21 cellular contexts compared by ENCODE assay signal in genomic region chr10:29455095-29455494, GRCh38.
A peak's percentile ranks its signal among the peaks of the same experiment; 100 is the strongest.
DNase-seq lines count a peak whose midpoint lies in the region; ATAC-seq, FAIRE-seq and TF ChIP-seq lines count a peak whose summit lies in the region.
"Had no signal": no experiment of that assay in that cellular context is flagged by ENCODE, and none has a peak within 500 bp of the region (broad histone marks: within the 10 kb centered on the region; RNA-seq: fewer than 3 reads in every experiment).

No MANE protein-coding gene starts in this region.

- H3K9ac ChIP-seq in HepG2 (ENCODE audit: insufficient read depth, low read depth, low read length), result no peak overlapping the region

- POLR2A ChIA-PET in CD8-positive, alpha-beta T cell (lab: Charles Lee), result no interaction called here
- POLR2A ChIA-PET in HepG2 (lab: Yijun Ruan, JAX), result interaction anchor here (0.6 kb wide), 1 partner anchor 27 kb away, joined by 3 read pairs; no protein-coding TSS in a partner anchor

- H3K4me2 ChIP-seq in HepG2 (ENCODE audit: low read depth, low read length), result peak overlapping the region; percentile 28
- H3K4me2 ChIP-seq: GM23338 had no signal

- TF ChIP-seq RAD21 in HepG2 (CRISPR knock-in tag; IDR thresholded peaks at IDR 0.05), result no peak

- H3K4me1 ChIP-seq in CD8-positive, alpha-beta T cell (ENCODE audit: insufficient read depth, low read length), result no peaks in the 10 kb centered on the region
- peaks cover 23% of the 10 kb centered on the region for H3K4me1 ChIP-seq in HepG2 (ENCODE audit: insufficient read depth, low read length)
- no peaks in the 10 kb centered on the region for H3K4me1 ChIP-seq in gastrocnemius medialis

- no peak for TF ChIP-seq POLR2A in HepG2 (IDR thresholded peaks at IDR 0.05; ENCODE audit: insufficient read depth in 1 of 2, low read depth in 2 of 2, low read length in 2 of 2)
- TF ChIP-seq POLR2A in gastrocnemius medialis (IDR thresholded peaks at IDR 0.05), result no peak

- H3K36me3 ChIP-seq in CD8-positive, alpha-beta T cell (ENCODE audit: insufficient read depth, low read length), result peaks cover 1% of the 10 kb centered on the region
- H3K36me3 ChIP-seq in HepG2 (replicated peaks in 1 of 2; ENCODE audit: control insufficient read depth in 1 of 2, insufficient read depth in 2 of 2, low read length in 2 of 2) (peaks cover 5 to 11% of the 10 kb centered on the region in 2 experiments; a peak in 2 of 5 replicates), gastrocnemius medialis (peaks cover 0 to 31% of the 10 kb centered on the region in 2 donors)

- no peaks in the 10 kb centered on the region for H3K4me1 Mint-ChIP-seq in CD8-positive, alpha-beta T cell (ENCODE audit: low read depth)
- H3K4me1 Mint-ChIP-seq in T-helper 17 cell, result peaks cover 2% of the 10 kb centered on the region
- H3K4me1 Mint-ChIP-seq: CD14-positive monocyte, IgD-negative memory B cell had no signal

- WGBS in HepG2 (ENCODE audit: low lambda C conversion rate), result 4% methylated on average over 5 of the region's 7 CpGs

- H3K27ac ChIP-seq in CD8-positive, alpha-beta T cell (ENCODE audit: low read depth, low read length), result no peak overlapping the region
- peak overlapping the region; percentile 59 for H3K27ac ChIP-seq in HepG2 (ENCODE audit: extremely low read length, insufficient read depth, low read length)
- H3K27ac ChIP-seq in gastrocnemius medialis, result peak overlapping the region; percentile 40 to 63 (median 46)

- peak; percentile 88 for FAIRE-seq in HepG2 (lab: Jason Lieb, UNC)
- FAIRE-seq: A204.1, G401.6, GM18507, H54, HTR-8/SVneo had no signal

- TF ChIP-seq CTCF in CD8-positive, alpha-beta T cell (IDR thresholded peaks at IDR 0.05), result no peak
- no peak for TF ChIP-seq CTCF in HepG2 (CRISPR knock-in tag; IDR thresholded peaks at IDR 0.05)
- no peak for TF ChIP-seq CTCF in gastrocnemius medialis (IDR thresholded peaks at IDR 0.05 in 4 of 5, conservative IDR thresholded peaks at IDR 0.05 in 1 of 5)

- H3K4me3 Mint-ChIP-seq in CD8-positive, alpha-beta T cell, result no peak overlapping the region
- H3K4me3 Mint-ChIP-seq in T-helper 17 cell, result no peak overlapping the region
- H3K4me3 Mint-ChIP-seq: CD14-positive monocyte; CD8-positive, alpha-beta memory T cell; GM23338; IgD-negative memory B cell had no signal

- CTCF ChIA-PET in CD8-positive, alpha-beta T cell (lab: Charles Lee), result no interaction called here
- CTCF ChIA-PET in HepG2 (lab: Yijun Ruan, JAX; ENCODE audit: low intra/inter-chr PET ratio, low total read pairs), result no interaction called here

- in situ Hi-C loops in HepG2 (cut with HindIII; ENCODE audit: extremely low pct_ligation_motif_present, low pct_unique_long_range_greater_than_20kb), result no loop called here
- in situ Hi-C loops in gastrocnemius medialis (cut with MboI; ENCODE audit: low sequenced_read_pairs in 4 of 4), result no loop called here

- BruUV-seq in HepG2 (replicated peaks; lab: Mats Ljungman, UMichigan), result no TSS peak

- H3K79me2 ChIP-seq in HepG2 (ENCODE audit: insufficient read depth, low read length), result no peaks in the 10 kb centered on the region

- no peak for DNase-seq in CD8-positive, alpha-beta T cell
- DNase-seq in T-helper 17 cell (no peak), HepG2 (ENCODE audit: low spot score) (peak; percentile 75), gastrocnemius medialis (peak in 1 of 2 donors; percentile 46), NOMO-1 (lab: John Stamatoyannopoulos, UW; ENCODE audit: unreplicated experiment in 2 of 2) (no peak)
- DNase-seq: AML-193; CD8-positive, alpha-beta memory T cell; COR-L47; DMS 273 treated with DMSO at 0.1 percent for 48 hours; HCEC 1CT; KBM-7 had no signal

- no peak overlapping the region for H2AFZ ChIP-seq in HepG2 (ENCODE audit: low read length)
- H2AFZ ChIP-seq: GM23338 had no signal

- peak overlapping the region; percentile 11 for H3K27ac Mint-ChIP-seq in CD8-positive, alpha-beta T cell
- peak overlapping the region; percentile 27 for H3K27ac Mint-ChIP-seq in T-helper 17 cell
- H3K27ac Mint-ChIP-seq: CD14-positive monocyte, GM23338 had no signal

- H3K9me3 Mint-ChIP-seq in CD8-positive, alpha-beta T cell, result peaks cover 1% of the 10 kb centered on the region

- no peak for ATAC-seq in CD8-positive, alpha-beta T cell
- ATAC-seq in T-helper 17 cell (no peak), HepG2 (peak; percentile 96), gastrocnemius medialis (peak in 1 of 2 donors; percentile 6), HG03571 (IDR thresholded peaks at IDR 0.05; ENCODE audit: unreplicated experiment) (no peak), HG02852 (IDR thresholded peaks at IDR 0.05; ENCODE audit: unreplicated experiment) (no peak)
- ATAC-seq: GM23338 had no signal

- intact Hi-C loops in CD8-positive, alpha-beta T cell (cut with DNase I, micrococcal nuclease), result no loop called here
- intact Hi-C loops in HepG2 (cut with micrococcal nuclease; ENCODE audit: unreplicated experiment) (loop anchor here (5.0 kb wide), 1 partner anchor 42 kb away; no protein-coding TSS in a partner anchor), gastrocnemius medialis (cut with DNase I; ENCODE audit: low total_unique reads) (no loop called here)

- no peak overlapping the region for H3K4me3 ChIP-seq in CD8-positive, alpha-beta T cell (ENCODE audit: low read depth, low read length)
- H3K4me3 ChIP-seq in HepG2 (replicated peaks in 1 of 3; ENCODE audit: insufficient read depth in 1 of 3, low read depth in 2 of 3, low read length in 3 of 3) (no peak overlapping the region), gastrocnemius medialis (no peak overlapping the region)
- H3K4me3 ChIP-seq: GM23338 had no signal

- no peaks in the 10 kb centered on the region for H4K20me1 ChIP-seq in HepG2 (ENCODE audit: insufficient read depth, low read length)

- H3K27me3 ChIP-seq in CD8-positive, alpha-beta T cell (ENCODE audit: insufficient read depth, low read length), result no peaks in the 10 kb centered on the region
- H3K27me3 ChIP-seq in HepG2 (ENCODE audit: control insufficient read depth in 1 of 2, insufficient read depth in 2 of 2, low read length in 2 of 2), result no peaks in the 10 kb centered on the region
- no peaks in the 10 kb centered on the region for H3K27me3 ChIP-seq in gastrocnemius medialis

- TF ChIP-seq EP300 in HepG2 (IDR thresholded peaks at IDR 0.05; ENCODE audit: low read depth in 2 of 2, low read length in 2 of 2) (peak in 1 of 2 experiments; percentile 50; a peak in 1 of 4 replicates), HepG2 (CRISPR knock-in tag; IDR thresholded peaks at IDR 0.05; ENCODE audit: borderline replicate concordance) (no peak)

- H3K27me3 Mint-ChIP-seq in CD8-positive, alpha-beta T cell (ENCODE audit: low read depth), result no peaks in the 10 kb centered on the region
- H3K27me3 Mint-ChIP-seq in T-helper 17 cell, result no peaks in the 10 kb centered on the region
- H3K27me3 Mint-ChIP-seq: IgD-negative memory B cell had no signal

- H3K36me3 Mint-ChIP-seq in CD8-positive, alpha-beta T cell, result peaks cover 40% of the 10 kb centered on the region
- H3K36me3 Mint-ChIP-seq in T-helper 17 cell (ENCODE audit: low read depth), result peaks cover 2% of the 10 kb centered on the region
- H3K36me3 Mint-ChIP-seq: IgD-negative memory B cell had no signal

- H3K9me3 ChIP-seq in CD8-positive, alpha-beta T cell (ENCODE audit: low read length), result no peaks in the 10 kb centered on the region
- H3K9me3 ChIP-seq in T-helper 17 cell (ENCODE audit: control insufficient read depth, low read length, poor library complexity, severe bottlenecking) (no peaks in the 10 kb centered on the region), HepG2 (ENCODE audit: low read length) (no peaks in the 10 kb centered on the region), gastrocnemius medialis (no peaks in the 10 kb centered on the region)

TF ChIP-seq in HepG2, 621 proteins besides CTCF, POLR2A, EP300 and RAD21 (continues in another document):
- TF ChIP-seq TSC22D2 (CRISPR knock-in tag; IDR thresholded peaks at IDR 0.05; ENCODE audit: borderline replicate concordance) (no peak), KMT2A (CRISPR knock-in tag; IDR thresholded peaks at IDR 0.05) (peak; percentile 35; the same call in 1 of the 2 replicates), ZBTB14 (CRISPR knock-in tag; IDR thresholded peaks at IDR 0.05) (no peak), ZNF792 (CRISPR knock-in tag; IDR thresholded peaks at IDR 0.05) (no peak), FOXO4 (CRISPR knock-in tag; conservative IDR thresholded peaks at IDR 0.05) (no peak), GTF3A (CRISPR knock-in tag; conservative IDR thresholded peaks at IDR 0.05) (no peak), ELF1 (CRISPR knock-in tag; IDR thresholded peaks at IDR 0.05) (no peak), ZNF569 (CRISPR knock-in tag; IDR thresholded peaks at IDR 0.05; ENCODE audit: borderline replicate concordance) (no peak), MATR3 (CRISPR knock-in tag; IDR thresholded peaks at IDR 0.05) (no peak), ZNF781 (CRISPR knock-in tag; IDR thresholded peaks at IDR 0.05; ENCODE audit: borderline replicate concordance, not compliant biosample characterization) (peak; percentile 40)
